Comparison of ENCODE assay signal across 21 cellular contexts in the genomic region with DNA sequence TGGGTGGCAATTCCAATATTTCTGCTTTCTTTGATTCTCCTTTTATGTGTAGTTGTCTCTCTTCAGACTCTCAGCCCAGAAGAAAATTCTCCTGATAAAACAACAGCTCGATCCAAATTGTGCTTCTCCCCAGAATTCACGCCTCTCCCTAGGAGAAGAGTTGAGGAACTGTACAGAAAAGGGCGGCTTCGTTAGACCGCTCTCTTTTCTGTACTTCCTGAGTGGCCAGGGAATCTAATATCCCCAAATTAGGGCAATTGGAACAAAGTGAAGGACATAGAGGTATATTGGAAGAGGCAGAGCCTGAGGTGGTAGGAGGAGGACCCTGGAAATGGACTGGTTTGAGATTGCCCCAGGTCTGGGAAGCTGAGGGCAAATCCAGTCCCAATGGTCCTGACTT. TPM values are rescaled to one million over a fixed set of nuclear protein-coding genes. Genes with fewer than 3 reads are reported as not detected.
DNase-seq lines count a peak whose midpoint lies in the region; ATAC-seq and TF ChIP-seq lines count a peak whose summit lies in the region.
"Had no signal": no experiment of that assay in that cellular context is flagged by ENCODE, and none has a peak within 500 bp of the region (broad histone marks: within the 10 kb centered on the region; RNA-seq: fewer than 3 reads in every experiment).

No MANE protein-coding gene starts in this region.

- no peak overlapping the region for H3K9ac ChIP-seq in endocrine pancreas (ENCODE audit: control insufficient read depth, insufficient read depth, low read length)
- H3K9ac ChIP-seq: BLaER1, GM23248, KMS-11, SK-N-SH had no signal

- H3K4me1 Mint-ChIP-seq in type B pancreatic cell (ENCODE audit: unreplicated experiment) = peaks cover 5% of the 10 kb centered on the region

- H3K27ac Mint-ChIP-seq in type B pancreatic cell = no peak overlapping the region
- H3K27ac Mint-ChIP-seq: CD4-positive, alpha-beta T cell had no signal

- ATAC-seq in GM18498 (IDR thresholded peaks at IDR 0.05; ENCODE audit: unreplicated experiment) = no peak
- ATAC-seq: HCT116 had no signal

- TF ChIP-seq CTCF in GM10266 (IDR thresholded peaks at IDR 0.05; ENCODE audit: control insufficient read depth, insufficient read depth, low read depth, missing control alignments) (no peak), type B pancreatic cell (conservative IDR thresholded peaks at IDR 0.05) (no peak)

- peaks cover 32% of the 10 kb centered on the region for H3K9me3 ChIP-seq in KOPT-K1 (ENCODE audit: insufficient read depth, low read length, poor library complexity, severe bottlenecking)
- no peaks in the 10 kb centered on the region for H3K9me3 ChIP-seq in endocrine pancreas (ENCODE audit: control insufficient read depth, low read length)
- H3K9me3 ChIP-seq: Caco-2, SK-N-SH had no signal

- no peaks in the 10 kb centered on the region for H3K36me3 Mint-ChIP-seq in type B pancreatic cell

- peaks cover 5% of the 10 kb centered on the region for H3K27me3 ChIP-seq in endocrine pancreas (ENCODE audit: control insufficient read depth, insufficient read depth, low read length)
- H3K27me3 ChIP-seq: BLaER1 had no signal

- no peaks in the 10 kb centered on the region for H3K36me3 ChIP-seq in KOPT-K1 (ENCODE audit: insufficient read depth, low read length)
- H3K36me3 ChIP-seq in endocrine pancreas (ENCODE audit: control insufficient read depth, insufficient read depth, low read length) = peaks cover 4% of the 10 kb centered on the region
- H3K36me3 ChIP-seq: BLaER1 had no signal

- H3K9me3 Mint-ChIP-seq in type B pancreatic cell = no peaks in the 10 kb centered on the region
- H3K9me3 Mint-ChIP-seq: CD4-positive, alpha-beta T cell had no signal

- H3K4me3 Mint-ChIP-seq in type B pancreatic cell = peak overlapping the region; percentile 18
- H3K4me3 Mint-ChIP-seq: CD4-positive, alpha-beta T cell had no signal

- H3K4me3 ChIP-seq in endocrine pancreas (ENCODE audit: control insufficient read depth, insufficient read depth, low read length) = peak overlapping the region; percentile 38
- H3K4me3 ChIP-seq: BLaER1, GM23248 had no signal

- H3K27me3 Mint-ChIP-seq in type B pancreatic cell = peaks cover 88% of the 10 kb centered on the region

- DNase-seq in GM10266 (ENCODE audit: extremely low spot score) (peak; percentile 22), type B pancreatic cell (ENCODE audit: extremely low spot score, unreplicated experiment) (no peak), SK-N-DZ (ENCODE audit: low spot score) (no peak)
- DNase-seq in activated CD8-positive, alpha-beta memory T cell treated with anti-CD3 and anti-CD28 coated beads, Interleukin-2, amount 50 U/mL, for 48 hours = no peak
- DNase-seq: Caco-2; CD4-positive, alpha-beta T cell; DMS 273 treated with DMSO at 0.1 percent for 48 hours; GDM1; GM23248; NCI-H1694 treated with DMSO at 0.1 percent for 48 hours; NCI-H2081 treated with DMSO at 0.1 percent for 48 hours; NCI-H69; SK-N-SH; T-helper 2 cell had no signal

- H3K4me1 ChIP-seq in endocrine pancreas (ENCODE audit: control insufficient read depth, insufficient read depth, low read length) = no peaks in the 10 kb centered on the region
- H3K4me1 ChIP-seq: Caco-2 had no signal

- peak overlapping the region; percentile 56 for H3K27ac ChIP-seq in KOPT-K1 (ENCODE audit: low read depth, low read length, poor library complexity, severe bottlenecking)
- H3K27ac ChIP-seq: BLaER1, GM23248, KMS-11, RWPE1 had no signal

RNA-seq across cellular contexts. Expression of a gene that starts 5.6 kb away (rescaled TPM):
- total RNA-seq in type B pancreatic cell (ENCODE audit: low replicate concordance) = 0.34 and 1.2 TPM in 2 replicates
- 46.9 and 71.1 TPM in 2 replicates for polyA plus RNA-seq in SK-N-DZ (2014; cell fraction: cytosol; rRNA removed)
- polyA plus RNA-seq in SK-N-DZ (2014; cell fraction: nucleus; rRNA removed) = 58.0 and 62.8 TPM in 2 replicates
- total RNA-seq: Caco-2; CD4-positive, alpha-beta T cell; GM23248 had no signal
- polyA plus RNA-seq: GM23248, SK-N-SH had no signal
